16 cellular contexts compared by ENCODE assay signal in genomic region chr5:5179597-5179996, GRCh38. TPM values are rescaled to one million over a fixed set of nuclear protein-coding genes. Genes with fewer than 3 reads are reported as not detected.
"Had no signal": no experiment of that assay in that cellular context is flagged by ENCODE, and none has a peak within 500 bp of the region (broad histone marks: within the 10 kb centered on the region; RNA-seq: fewer than 3 reads in every experiment).

No MANE protein-coding gene starts in this region.

- H3K4me3 ChIP-seq: ascending aorta, cardiac muscle cell, dorsolateral prefrontal cortex, left ventricle myocardium inferior, thyroid gland, uterus had no signal

- H3K4me3 Mint-ChIP-seq: activated naive CD4-positive, alpha-beta T cell treated with anti-CD3 and anti-CD28 coated beads for 36 hours; naive thymus-derived CD8-positive, alpha-beta T cell; stimulated activated effector memory CD8-positive, alpha-beta T cell treated with anti-CD3 and anti-CD28 coated beads, Interleukin-12 subunit alpha, Interleukin-12 subunit beta, amount 100 ng/mL, for 72 hours had no signal

- DNase-seq: activated naive CD4-positive, alpha-beta T cell treated with anti-CD3 and anti-CD28 coated beads for 36 hours; dorsolateral prefrontal cortex; erythroblast; left ventricle myocardium inferior; naive thymus-derived CD8-positive, alpha-beta T cell; retina; stimulated activated CD4-positive, alpha-beta T cell treated with anti-CD3 and anti-CD28 coated beads, Interleukin-12 subunit alpha, Interleukin-12 subunit beta, amount 100 ng/mL, for 4 hours; stimulated activated CD4-positive, alpha-beta T cell treated with anti-CD3 and anti-CD28 coated beads, Interleukin-2, amount 100 ng/mL, for 24 hours; T-helper 2 cell; thyroid gland; uterus had no signal

- H3K4me1 ChIP-seq: ascending aorta, left ventricle myocardium inferior, thyroid gland, uterus had no signal

- H3K36me3 Mint-ChIP-seq: naive thymus-derived CD8-positive, alpha-beta T cell; stimulated activated effector memory CD8-positive, alpha-beta T cell treated with anti-CD3 and anti-CD28 coated beads, Interleukin-12 subunit alpha, Interleukin-12 subunit beta, amount 100 ng/mL, for 72 hours had no signal

- H3K9me3 Mint-ChIP-seq: activated naive CD4-positive, alpha-beta T cell treated with anti-CD3 and anti-CD28 coated beads for 36 hours; activated T-helper 2 cell treated with anti-CD3 and anti-CD28 coated beads, Interferon-gamma antibody, Interleukin-2, Interleukin-4, amounts not matched to agents 10 μg/mL and 5 μg/mL and 100 μg/mL, durations not matched to agents 14 hours and 24 hours and 36 hours had no signal

- H3K27ac Mint-ChIP-seq: activated naive CD4-positive, alpha-beta T cell treated with anti-CD3 and anti-CD28 coated beads for 36 hours; activated T-helper 2 cell treated with anti-CD3 and anti-CD28 coated beads, Interferon-gamma antibody, Interleukin-2, Interleukin-4, amounts not matched to agents 10 μg/mL and 5 μg/mL and 100 μg/mL, durations not matched to agents 14 hours and 24 hours and 36 hours; naive thymus-derived CD8-positive, alpha-beta T cell; stimulated activated effector memory CD8-positive, alpha-beta T cell treated with anti-CD3 and anti-CD28 coated beads, Interleukin-12 subunit alpha, Interleukin-12 subunit beta, amount 100 ng/mL, for 72 hours had no signal

- H3K27ac ChIP-seq: ascending aorta, cardiac muscle cell, dorsolateral prefrontal cortex, left ventricle myocardium inferior, thyroid gland, uterus had no signal

- H3K9me3 ChIP-seq: ascending aorta, left ventricle myocardium inferior, thyroid gland, uterus had no signal

- H3K36me3 ChIP-seq: ascending aorta, cardiac muscle cell, left ventricle myocardium inferior, thyroid gland, uterus had no signal

- H3K27me3 ChIP-seq: ascending aorta, thyroid gland, uterus had no signal

RNA-seq across cellular contexts. Expression of gene ADAMTS16, which starts 39.5 kb away (rescaled TPM):
- total RNA-seq: activated naive CD4-positive, alpha-beta T cell treated with anti-CD3 and anti-CD28 coated beads for 36 hours; activated T-helper 2 cell treated with anti-CD3 and anti-CD28 coated beads, Interferon-gamma antibody, Interleukin-2, Interleukin-4, amounts not matched to agents 10 μg/mL and 5 μg/mL and 100 μg/mL, durations not matched to agents 14 hours and 24 hours and 36 hours; cardiac muscle cell; left ventricle myocardium inferior; naive thymus-derived CD8-positive, alpha-beta T cell had no signal
- polyA plus RNA-seq: cardiac muscle cell; keratinocyte; naive thymus-derived CD8-positive, alpha-beta T cell had no signal
